Comparison of ENCODE assay signal across 21 cellular contexts in genomic region chr9:37499297-37499696, GRCh38.
"Had no signal": no experiment of that assay in that cellular context is flagged by ENCODE, and none has a peak within 500 bp of the region (broad histone marks: within the 10 kb centered on the region; RNA-seq: fewer than 3 reads in every experiment).

No MANE protein-coding gene starts in this region.

- H3K4me1 ChIP-seq: stomach, thyroid gland had no signal

- FAIRE-seq: frontal cortex, keratinocyte had no signal

- H3K27ac ChIP-seq: ovary, psoas muscle, skin epidermis, spleen, stomach, thyroid gland had no signal

- ATAC-seq: effector memory CD8-positive, alpha-beta T cell; left lobe of liver; natural killer cell; psoas muscle; right cardiac atrium; stimulated activated memory B cell treated with anti-CD40 and anti-IgM and Interleukin-4, amounts not matched to agents 10 μg/mL and 1 μg/mL and 100 μg/mL, for 72 hours had no signal

- H3K9me3 ChIP-seq: ovary, psoas muscle, spleen, stomach, thyroid gland had no signal

- H3K27me3 ChIP-seq: ovary, spleen, stomach, thyroid gland had no signal

- H3K9me3 Mint-ChIP-seq: effector memory CD8-positive, alpha-beta T cell; memory B cell; natural killer cell; stimulated activated memory B cell treated with anti-CD40 and anti-IgM and Interleukin-4, amounts not matched to agents 10 μg/mL and 1 μg/mL and 100 μg/mL, for 72 hours had no signal

- DNase-seq: cortex of kidney; effector memory CD8-positive, alpha-beta T cell; hypothalamus; natural killer cell; occipital lobe; ovary; posterior cingulate gyrus; psoas muscle; right cardiac atrium; spleen; stimulated activated CD4-positive, alpha-beta T cell treated with anti-CD3 and anti-CD28 coated beads, Interleukin-4, amount 100 ng/mL, for 4 hours; stomach; thyroid gland; trophoblast cell had no signal

- H3K4me3 ChIP-seq: lung, ovary, psoas muscle, skin epidermis, spleen, stomach, thyroid gland had no signal

- H3K27me3 Mint-ChIP-seq: effector memory CD8-positive, alpha-beta T cell; memory B cell; stimulated activated memory B cell treated with anti-CD40 and anti-IgM and Interleukin-4, amounts not matched to agents 10 μg/mL and 1 μg/mL and 100 μg/mL, for 72 hours had no signal

- H3K27ac Mint-ChIP-seq: memory B cell; natural killer cell; stimulated activated memory B cell treated with anti-CD40 and anti-IgM and Interleukin-4, amounts not matched to agents 10 μg/mL and 1 μg/mL and 100 μg/mL, for 72 hours had no signal

- H3K4me1 Mint-ChIP-seq: memory B cell; stimulated activated memory B cell treated with anti-CD40 and anti-IgM and Interleukin-4, amounts not matched to agents 10 μg/mL and 1 μg/mL and 100 μg/mL, for 72 hours had no signal

- H3K4me3 Mint-ChIP-seq: effector memory CD8-positive, alpha-beta T cell; memory B cell; natural killer cell; stimulated activated memory B cell treated with anti-CD40 and anti-IgM and Interleukin-4, amounts not matched to agents 10 μg/mL and 1 μg/mL and 100 μg/mL, for 72 hours had no signal

- H3K36me3 ChIP-seq: ovary had no signal
